ENCODE assay signal across 1 cellular context in the genomic region with DNA sequence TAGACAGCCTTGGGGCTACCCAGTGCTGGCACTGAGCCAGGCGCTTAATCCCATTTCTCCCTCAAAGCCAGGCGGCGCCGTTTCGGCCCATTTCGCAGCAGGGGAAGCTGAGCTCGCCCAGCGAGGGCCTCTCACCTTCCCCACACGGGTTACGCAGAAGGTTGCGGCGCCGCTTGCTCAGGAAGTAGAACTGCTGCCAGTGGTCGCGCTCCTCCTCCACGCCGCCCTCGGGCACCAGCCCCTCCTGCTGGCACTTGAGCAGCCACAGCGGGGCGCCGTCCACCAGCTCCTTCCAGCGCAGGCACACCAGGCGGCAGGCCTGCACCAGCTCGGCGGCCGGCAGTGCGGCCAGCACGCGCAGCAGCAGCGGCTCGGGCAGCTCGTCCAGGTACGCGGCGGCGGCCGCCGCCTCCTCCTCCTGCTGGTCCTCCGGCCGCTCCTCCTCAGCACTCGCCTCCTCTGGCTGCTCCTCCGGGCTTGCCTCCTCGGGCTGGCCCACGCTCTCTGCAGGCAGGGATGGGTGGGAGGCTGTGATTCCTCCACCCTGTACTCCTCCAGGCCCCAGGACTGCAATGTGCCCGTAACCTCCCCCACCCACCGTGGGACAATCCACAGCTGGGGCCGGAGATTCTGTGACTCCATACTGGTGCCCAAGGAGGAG.
A peak's percentile ranks its signal among the peaks of the same experiment; 100 is the strongest.
TF ChIP-seq lines count a peak whose summit lies in the region.

No MANE protein-coding gene starts in this region.

TF ChIP-seq in SK-N-SH, 30 proteins besides CTCF, POLR2A, EP300 and RAD21:
- TF ChIP-seq, protein P1, sequence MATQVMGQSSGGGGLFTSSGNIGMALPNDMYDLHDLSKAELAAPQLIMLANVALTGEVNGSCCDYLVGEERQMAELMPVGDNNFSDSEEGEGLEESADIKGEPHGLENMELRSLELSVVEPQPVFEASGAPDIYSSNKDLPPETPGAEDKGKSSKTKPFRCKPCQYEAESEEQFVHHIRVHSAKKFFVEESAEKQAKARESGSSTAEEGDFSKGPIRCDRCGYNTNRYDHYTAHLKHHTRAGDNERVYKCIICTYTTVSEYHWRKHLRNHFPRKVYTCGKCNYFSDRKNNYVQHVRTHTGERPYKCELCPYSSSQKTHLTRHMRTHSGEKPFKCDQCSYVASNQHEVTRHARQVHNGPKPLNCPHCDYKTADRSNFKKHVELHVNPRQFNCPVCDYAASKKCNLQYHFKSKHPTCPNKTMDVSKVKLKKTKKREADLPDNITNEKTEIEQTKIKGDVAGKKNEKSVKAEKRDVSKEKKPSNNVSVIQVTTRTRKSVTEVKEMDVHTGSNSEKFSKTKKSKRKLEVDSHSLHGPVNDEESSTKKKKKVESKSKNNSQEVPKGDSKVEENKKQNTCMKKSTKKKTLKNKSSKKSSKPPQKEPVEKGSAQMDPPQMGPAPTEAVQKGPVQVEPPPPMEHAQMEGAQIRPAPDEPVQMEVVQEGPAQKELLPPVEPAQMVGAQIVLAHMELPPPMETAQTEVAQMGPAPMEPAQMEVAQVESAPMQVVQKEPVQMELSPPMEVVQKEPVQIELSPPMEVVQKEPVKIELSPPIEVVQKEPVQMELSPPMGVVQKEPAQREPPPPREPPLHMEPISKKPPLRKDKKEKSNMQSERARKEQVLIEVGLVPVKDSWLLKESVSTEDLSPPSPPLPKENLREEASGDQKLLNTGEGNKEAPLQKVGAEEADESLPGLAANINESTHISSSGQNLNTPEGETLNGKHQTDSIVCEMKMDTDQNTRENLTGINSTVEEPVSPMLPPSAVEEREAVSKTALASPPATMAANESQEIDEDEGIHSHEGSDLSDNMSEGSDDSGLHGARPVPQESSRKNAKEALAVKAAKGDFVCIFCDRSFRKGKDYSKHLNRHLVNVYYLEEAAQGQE (IDR thresholded peaks at IDR 0.05; ENCODE audit: low read depth, low read length): no peak
- TF ChIP-seq, protein P2, sequence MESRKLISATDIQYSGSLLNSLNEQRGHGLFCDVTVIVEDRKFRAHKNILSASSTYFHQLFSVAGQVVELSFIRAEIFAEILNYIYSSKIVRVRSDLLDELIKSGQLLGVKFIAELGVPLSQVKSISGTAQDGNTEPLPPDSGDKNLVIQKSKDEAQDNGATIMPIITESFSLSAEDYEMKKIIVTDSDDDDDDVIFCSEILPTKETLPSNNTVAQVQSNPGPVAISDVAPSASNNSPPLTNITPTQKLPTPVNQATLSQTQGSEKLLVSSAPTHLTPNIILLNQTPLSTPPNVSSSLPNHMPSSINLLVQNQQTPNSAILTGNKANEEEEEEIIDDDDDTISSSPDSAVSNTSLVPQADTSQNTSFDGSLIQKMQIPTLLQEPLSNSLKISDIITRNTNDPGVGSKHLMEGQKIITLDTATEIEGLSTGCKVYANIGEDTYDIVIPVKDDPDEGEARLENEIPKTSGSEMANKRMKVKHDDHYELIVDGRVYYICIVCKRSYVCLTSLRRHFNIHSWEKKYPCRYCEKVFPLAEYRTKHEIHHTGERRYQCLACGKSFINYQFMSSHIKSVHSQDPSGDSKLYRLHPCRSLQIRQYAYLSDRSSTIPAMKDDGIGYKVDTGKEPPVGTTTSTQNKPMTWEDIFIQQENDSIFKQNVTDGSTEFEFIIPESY (IDR thresholded peaks at IDR 0.05; ENCODE audit: borderline replicate concordance, low read depth): no peak
- TF ChIP-seq, protein P3, sequence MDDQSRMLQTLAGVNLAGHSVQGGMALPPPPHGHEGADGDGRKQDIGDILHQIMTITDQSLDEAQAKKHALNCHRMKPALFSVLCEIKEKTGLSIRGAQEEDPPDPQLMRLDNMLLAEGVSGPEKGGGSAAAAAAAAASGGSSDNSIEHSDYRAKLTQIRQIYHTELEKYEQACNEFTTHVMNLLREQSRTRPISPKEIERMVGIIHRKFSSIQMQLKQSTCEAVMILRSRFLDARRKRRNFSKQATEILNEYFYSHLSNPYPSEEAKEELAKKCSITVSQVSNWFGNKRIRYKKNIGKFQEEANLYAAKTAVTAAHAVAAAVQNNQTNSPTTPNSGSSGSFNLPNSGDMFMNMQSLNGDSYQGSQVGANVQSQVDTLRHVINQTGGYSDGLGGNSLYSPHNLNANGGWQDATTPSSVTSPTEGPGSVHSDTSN (IDR thresholded peaks at IDR 0.05): no peak
- peak; percentile 73 for TF ChIP-seq NFIC (IDR thresholded peaks at IDR 0.05; ENCODE audit: borderline replicate concordance)
- TF ChIP-seq SMC3 (IDR thresholded peaks at IDR 0.05; ENCODE audit: low read depth, low read length): peak; percentile 86
- peak; percentile 35; the same call in 1 of the 2 replicates for TF ChIP-seq SIN3A (IDR thresholded peaks at IDR 0.05; ENCODE audit: borderline replicate concordance, low read depth, low read length)
- TF ChIP-seq FOSL2 (IDR thresholded peaks at IDR 0.05; ENCODE audit: borderline replicate concordance, low read depth): no peak
- no peak for TF ChIP-seq TCF12 (IDR thresholded peaks at IDR 0.05)
- no peak for TF ChIP-seq JUND (IDR thresholded peaks at IDR 0.05)
- no peak for TF ChIP-seq NRF1 (IDR thresholded peaks at IDR 0.05; ENCODE audit: low read depth, low read length)
- no peak for TF ChIP-seq EZH2phosphoT487 (IDR thresholded peaks at IDR 0.05; ENCODE audit: borderline replicate concordance, low read depth)
- TF ChIP-seq CHD2 (IDR thresholded peaks at IDR 0.05; ENCODE audit: low read length, partially characterized antibody): peak; percentile 23
- no peak for TF ChIP-seq TAF1 (IDR thresholded peaks at IDR 0.05; ENCODE audit: borderline replicate concordance, low read depth, low read length)
- no peak for TF ChIP-seq GATA2 (CRISPR knock-in tag; IDR thresholded peaks at IDR 0.05)
- no peak for TF ChIP-seq RFX5 (IDR thresholded peaks at IDR 0.05; ENCODE audit: low read length)
- TF ChIP-seq MXI1 (IDR thresholded peaks at IDR 0.05; ENCODE audit: low read depth, low read length): peak; percentile 59; the same call in 1 of the 2 replicates
- TF ChIP-seq, protein P4, sequence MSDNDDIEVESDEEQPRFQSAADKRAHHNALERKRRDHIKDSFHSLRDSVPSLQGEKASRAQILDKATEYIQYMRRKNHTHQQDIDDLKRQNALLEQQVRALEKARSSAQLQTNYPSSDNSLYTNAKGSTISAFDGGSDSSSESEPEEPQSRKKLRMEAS (IDR thresholded peaks at IDR 0.05; ENCODE audit: low read depth): no peak; the same call in 1 of the 2 replicates
- no peak for TF ChIP-seq TEAD4 (IDR thresholded peaks at IDR 0.05; ENCODE audit: borderline replicate concordance, insufficient read depth)
- no peak for TF ChIP-seq ELF1 (IDR thresholded peaks at IDR 0.05)
- TF ChIP-seq FOXJ3 (CRISPR knock-in tag; IDR thresholded peaks at IDR 0.05): no peak
